Comparison of ENCODE assay signal across 21 cellular contexts in genomic region chr10:58796242-58796641, GRCh38.
DNase-seq lines count a peak whose midpoint lies in the region; ATAC-seq, FAIRE-seq and TF ChIP-seq lines count a peak whose summit lies in the region.
"Had no signal": no experiment of that assay in that cellular context is flagged by ENCODE, and none has a peak within 500 bp of the region (broad histone marks: within the 10 kb centered on the region; RNA-seq: fewer than 3 reads in every experiment).

No MANE protein-coding gene starts in this region.

- no peak overlapping the region for H3K27ac ChIP-seq in HepG2 (ENCODE audit: extremely low read length, insufficient read depth, low read length)
- no peak overlapping the region for H3K27ac ChIP-seq in right lobe of liver
- peak overlapping the region in 50 of 59 donors; percentile 9 to 86 (median 52) for H3K27ac ChIP-seq in dorsolateral prefrontal cortex
- no peak overlapping the region for H3K27ac ChIP-seq in esophagus squamous epithelium
- H3K27ac ChIP-seq: heart left ventricle, HL-60, KMS-11, parathyroid adenoma had no signal

- H3K4me3 Mint-ChIP-seq in mesothelial cell of epicardium: no peak overlapping the region
- H3K4me3 Mint-ChIP-seq in effector memory CD8-positive, alpha-beta T cell: no peak overlapping the region
- H3K4me3 Mint-ChIP-seq: activated B cell treated with CpG ODN at 0.5 μM for 24 hours; activated naive CD8-positive, alpha-beta T cell treated with anti-CD3 and anti-CD28 coated beads, Interleukin-2, amount 50 U/mL, for 24 hours; CD4-positive, alpha-beta memory T cell; stimulated activated effector memory CD8-positive, alpha-beta T cell treated with anti-CD3 and anti-CD28 coated beads, Interleukin-12 subunit alpha, Interleukin-12 subunit beta, amount 100 ng/mL, for 72 hours had no signal

- H3K4me1 ChIP-seq in HepG2 (ENCODE audit: insufficient read depth, low read length) (no peaks in the 10 kb centered on the region), right lobe of liver (no peaks in the 10 kb centered on the region), esophagus squamous epithelium (peaks cover 0 to 4% (median 3%) of the 10 kb centered on the region in 3 donors)
- H3K4me1 ChIP-seq: parathyroid adenoma had no signal

- H3K36me3 ChIP-seq in HepG2 (replicated peaks in 1 of 2; ENCODE audit: control insufficient read depth in 1 of 2, insufficient read depth in 2 of 2, low read length in 2 of 2) (no peaks in the 10 kb centered on the region; a peak in 1 of 5 replicates), right lobe of liver (no peaks in the 10 kb centered on the region), esophagus squamous epithelium (no peaks in the 10 kb centered on the region)

- FAIRE-seq in HepG2 (lab: Jason Lieb, UNC) (no peak), GM19239 (lab: Jason Lieb, UNC) (no peak)
- FAIRE-seq: colon had no signal

- H3K27me3 ChIP-seq in HepG2 (ENCODE audit: control insufficient read depth in 1 of 2, insufficient read depth in 2 of 2, low read length in 2 of 2) (no peaks in the 10 kb centered on the region), right lobe of liver (no peaks in the 10 kb centered on the region), dorsolateral prefrontal cortex (no peaks in the 10 kb centered on the region), esophagus squamous epithelium (no peaks in the 10 kb centered on the region)
- H3K27me3 ChIP-seq: heart left ventricle had no signal

- H3K9ac ChIP-seq in HepG2 (ENCODE audit: insufficient read depth, low read depth, low read length): no peak overlapping the region
- H3K9ac ChIP-seq: KMS-11, parathyroid adenoma had no signal

- in situ Hi-C loops in HepG2 (cut with HindIII; ENCODE audit: extremely low pct_ligation_motif_present, low pct_unique_long_range_greater_than_20kb): loop anchor here (25.0 kb wide), 2 partner anchors 1016 to 1241 kb away; no protein-coding TSS in a partner anchor

- TF ChIP-seq CTCF in HepG2 (CRISPR knock-in tag; IDR thresholded peaks at IDR 0.05): no peak
- TF ChIP-seq CTCF in right lobe of liver (IDR thresholded peaks at IDR 0.05): no peak
- TF ChIP-seq CTCF in dorsolateral prefrontal cortex (IDR thresholded peaks at IDR 0.05 in 54 of 56, conservative IDR thresholded peaks at IDR 0.05 in 2 of 56; ENCODE audit: low read depth in 1 of 56, partially characterized antibody in 56 of 56): no peak
- TF ChIP-seq CTCF in mesothelial cell of epicardium (IDR thresholded peaks at IDR 0.05; ENCODE audit: unreplicated experiment): no peak
- no peak for TF ChIP-seq CTCF in esophagus squamous epithelium (IDR thresholded peaks at IDR 0.05)

- 90% methylated on average over 7 of the region's 7 CpGs for WGBS in HepG2 (ENCODE audit: low lambda C conversion rate)
- WGBS in right lobe of liver (ENCODE audit: insufficient coverage, low coverage, low lambda C conversion rate, missing lambda C conversion rate): 75% methylated on average over 7 of the region's 7 CpGs
- 77 to 84% methylated on average over 7 of the region's 7 CpGs for WGBS in esophagus squamous epithelium, 2 donors

- TF ChIP-seq POLR2A in HepG2 (IDR thresholded peaks at IDR 0.05; ENCODE audit: insufficient read depth in 1 of 2, low read depth in 2 of 2, low read length in 2 of 2): no peak
- no peak for TF ChIP-seq POLR2A in right lobe of liver (IDR thresholded peaks at IDR 0.05)
- no peak for TF ChIP-seq POLR2A in esophagus squamous epithelium (IDR thresholded peaks at IDR 0.05)

- intact Hi-C loops in HepG2 (cut with micrococcal nuclease; ENCODE audit: unreplicated experiment): no loop called here
- intact Hi-C loops in right lobe of liver (cut with DNase I): no loop called here
- intact Hi-C loops in dorsolateral prefrontal cortex (cut with DNase I): no loop called here
- intact Hi-C loops in esophagus squamous epithelium (cut with DNase I): no loop called here

- DNase-seq in HepG2 (ENCODE audit: low spot score) (no peak), right lobe of liver (no peak), dorsolateral prefrontal cortex (peak in 9 of 10 donors; percentile 38 to 75 (median 64)), mesothelial cell of epicardium (ENCODE audit: low spot score in 2 of 2, unreplicated experiment in 2 of 2) (no peak), GM19239 (ENCODE audit: insufficient read length, low spot score) (no peak), esophagus squamous epithelium (lab: John Stamatoyannopoulos, UW) (no peak)
- no peak for DNase-seq in effector memory CD8-positive, alpha-beta T cell
- DNase-seq: activated B cell treated with CpG ODN at 0.5 μM for 24 hours; activated naive CD8-positive, alpha-beta T cell treated with anti-CD3 and anti-CD28 coated beads, Interleukin-2, amount 50 U/mL, for 24 hours; CD4-positive, alpha-beta memory T cell; DND-41; heart left ventricle; NCI-H1092 had no signal

- no peak for TF ChIP-seq RAD21 in HepG2 (CRISPR knock-in tag; IDR thresholded peaks at IDR 0.05)

- H4K20me1 ChIP-seq in HepG2 (ENCODE audit: insufficient read depth, low read length): no peaks in the 10 kb centered on the region

- no peak overlapping the region for H3K4me2 ChIP-seq in HepG2 (ENCODE audit: low read depth, low read length)
- H3K4me2 ChIP-seq: KMS-11 had no signal

- ATAC-seq in HepG2 (no peak), right lobe of liver (no peak), HG03342 (IDR thresholded peaks at IDR 0.05; ENCODE audit: unreplicated experiment) (no peak)
- ATAC-seq in effector memory CD8-positive, alpha-beta T cell (replicated peaks): no peak
- ATAC-seq: activated naive CD8-positive, alpha-beta T cell treated with anti-CD3 and anti-CD28 coated beads, Interleukin-2, amount 50 U/mL, for 24 hours; esophagus mucosa; heart left ventricle; Right ventricle myocardium inferior; stimulated activated effector memory CD8-positive, alpha-beta T cell treated with anti-CD3 and anti-CD28 coated beads, Interleukin-12 subunit alpha, Interleukin-12 subunit beta, amount 100 ng/mL, for 72 hours had no signal

- no peaks in the 10 kb centered on the region for H3K27me3 Mint-ChIP-seq in mesothelial cell of epicardium (ENCODE audit: low read depth)
- H3K27me3 Mint-ChIP-seq in effector memory CD8-positive, alpha-beta T cell: no peaks in the 10 kb centered on the region
- H3K27me3 Mint-ChIP-seq: activated B cell treated with CpG ODN at 0.5 μM for 24 hours; activated naive CD8-positive, alpha-beta T cell treated with anti-CD3 and anti-CD28 coated beads, Interleukin-2, amount 50 U/mL, for 24 hours had no signal

- H3K4me3 ChIP-seq in HepG2 (replicated peaks in 1 of 3; ENCODE audit: insufficient read depth in 1 of 3, low read depth in 2 of 3, low read length in 3 of 3) (no peak overlapping the region), right lobe of liver (no peak overlapping the region), dorsolateral prefrontal cortex (peak overlapping the region in 30 of 59 donors; percentile 1 to 37 (median 20)), esophagus squamous epithelium (no peak overlapping the region)
- H3K4me3 ChIP-seq: heart left ventricle had no signal

- H3K79me2 ChIP-seq in HepG2 (ENCODE audit: insufficient read depth, low read length): no peaks in the 10 kb centered on the region
- H3K79me2 ChIP-seq: parathyroid adenoma had no signal

- POLR2A ChIA-PET in HepG2 (lab: Yijun Ruan, JAX): no interaction called here

- peak overlapping the region; percentile 83 for H3K27ac Mint-ChIP-seq in mesothelial cell of epicardium
- no peak overlapping the region for H3K27ac Mint-ChIP-seq in effector memory CD8-positive, alpha-beta T cell
- H3K27ac Mint-ChIP-seq: activated B cell treated with CpG ODN at 0.5 μM for 24 hours; activated naive CD8-positive, alpha-beta T cell treated with anti-CD3 and anti-CD28 coated beads, Interleukin-2, amount 50 U/mL, for 24 hours; CD4-positive, alpha-beta memory T cell; stimulated activated effector memory CD8-positive, alpha-beta T cell treated with anti-CD3 and anti-CD28 coated beads, Interleukin-12 subunit alpha, Interleukin-12 subunit beta, amount 100 ng/mL, for 72 hours had no signal

- peaks cover 3% of the 10 kb centered on the region for H3K9me3 Mint-ChIP-seq in mesothelial cell of epicardium
- H3K9me3 Mint-ChIP-seq in effector memory CD8-positive, alpha-beta T cell: no peaks in the 10 kb centered on the region
- H3K9me3 Mint-ChIP-seq: activated B cell treated with CpG ODN at 0.5 μM for 24 hours; activated naive CD8-positive, alpha-beta T cell treated with anti-CD3 and anti-CD28 coated beads, Interleukin-2, amount 50 U/mL, for 24 hours; stimulated activated effector memory CD8-positive, alpha-beta T cell treated with anti-CD3 and anti-CD28 coated beads, Interleukin-12 subunit alpha, Interleukin-12 subunit beta, amount 100 ng/mL, for 72 hours had no signal

- BruUV-seq in HepG2 (replicated peaks; lab: Mats Ljungman, UMichigan): no TSS peak

- TF ChIP-seq EP300 in HepG2 (IDR thresholded peaks at IDR 0.05; ENCODE audit: low read depth in 2 of 2, low read length in 2 of 2) (no peak), HepG2 (CRISPR knock-in tag; IDR thresholded peaks at IDR 0.05; ENCODE audit: borderline replicate concordance) (no peak)

- peaks cover 29% of the 10 kb centered on the region for H3K4me1 Mint-ChIP-seq in mesothelial cell of epicardium
- no peaks in the 10 kb centered on the region for H3K4me1 Mint-ChIP-seq in effector memory CD8-positive, alpha-beta T cell (ENCODE audit: low read depth in 2 of 2)
- H3K4me1 Mint-ChIP-seq: activated B cell treated with CpG ODN at 0.5 μM for 24 hours; activated naive CD8-positive, alpha-beta T cell treated with anti-CD3 and anti-CD28 coated beads, Interleukin-2, amount 50 U/mL, for 24 hours; CD4-positive, alpha-beta memory T cell; stimulated activated effector memory CD8-positive, alpha-beta T cell treated with anti-CD3 and anti-CD28 coated beads, Interleukin-12 subunit alpha, Interleukin-12 subunit beta, amount 100 ng/mL, for 72 hours had no signal

- H3K36me3 Mint-ChIP-seq in mesothelial cell of epicardium: peaks cover 7% of the 10 kb centered on the region
- no peaks in the 10 kb centered on the region for H3K36me3 Mint-ChIP-seq in effector memory CD8-positive, alpha-beta T cell (ENCODE audit: insufficient read depth)
- H3K36me3 Mint-ChIP-seq: CD4-positive, alpha-beta memory T cell; stimulated activated effector memory CD8-positive, alpha-beta T cell treated with anti-CD3 and anti-CD28 coated beads, Interleukin-12 subunit alpha, Interleukin-12 subunit beta, amount 100 ng/mL, for 72 hours had no signal

- H2AFZ ChIP-seq in HepG2 (ENCODE audit: low read length): no peak overlapping the region
- H2AFZ ChIP-seq: parathyroid adenoma had no signal

- H3K9me3 ChIP-seq in HepG2 (ENCODE audit: low read length) (no peaks in the 10 kb centered on the region), right lobe of liver (no peaks in the 10 kb centered on the region), esophagus squamous epithelium (no peaks in the 10 kb centered on the region)
- H3K9me3 ChIP-seq: heart left ventricle had no signal

- CTCF ChIA-PET in HepG2 (lab: Yijun Ruan, JAX; ENCODE audit: low intra/inter-chr PET ratio, low total read pairs): no interaction called here

Comparison
In these comparisons a context has a peak if more than half of its experiments do, and no peak if none do; other contexts are left out.
1. DNase-seq: peak in dorsolateral prefrontal cortex (9 of 10); none in HepG2 (single experiment), right lobe of liver (0 of 3), mesothelial cell of epicardium (0 of 2), GM19239 (single experiment), esophagus squamous epithelium (single experiment) and effector memory CD8-positive, alpha-beta T cell (0 of 3).
2. H3K27ac ChIP-seq: peak in dorsolateral prefrontal cortex (50 of 59); none in HepG2 (single experiment), right lobe of liver (0 of 3) and esophagus squamous epithelium (0 of 4).
3. H3K4me3 ChIP-seq: peak in dorsolateral prefrontal cortex (30 of 59); none in HepG2 (0 of 3), right lobe of liver (0 of 3) and esophagus squamous epithelium (0 of 4).